9 cellular contexts compared by ENCODE assay signal in genomic region chr1:27403065-27403726, GRCh38. TPM values are rescaled to one million over a fixed set of nuclear protein-coding genes. Genes with fewer than 3 reads are reported as not detected.
DNase-seq lines count a peak whose midpoint lies in the region; ATAC-seq and TF ChIP-seq lines count a peak whose summit lies in the region.
"Had no signal": no experiment of that assay in that cellular context is flagged by ENCODE, and none has a peak within 500 bp of the region (broad histone marks: within the 10 kb centered on the region; RNA-seq: fewer than 3 reads in every experiment).

No MANE protein-coding gene starts in this region.

- peak; percentile 43 for ATAC-seq in GM18907 (IDR thresholded peaks at IDR 0.05; ENCODE audit: unreplicated experiment)
- peak; percentile 82 for ATAC-seq in activated B cell treated with CpG ODN at 0.5 μM for 24 hours (ENCODE audit: low read depth)
- ATAC-seq in foreskin keratinocyte: peak; percentile 44
- no peak for ATAC-seq in HG03378 (IDR thresholded peaks at IDR 0.05; ENCODE audit: unreplicated experiment)

- H3K79me2 ChIP-seq in osteoblast (ENCODE audit: insufficient read depth, low read length): no peaks in the 10 kb centered on the region

- peaks cover 20% of the 10 kb centered on the region for H3K36me3 Mint-ChIP-seq in activated B cell treated with CpG ODN at 0.5 μM for 24 hours (ENCODE audit: low read depth)

- H3K4me1 ChIP-seq in A673 (ENCODE audit: insufficient read depth, low read length, poor library complexity, severe bottlenecking) (no peaks in the 10 kb centered on the region), foreskin keratinocyte (peaks cover 10% of the 10 kb centered on the region), osteoblast (ENCODE audit: insufficient read depth, low read length) (peaks cover 40% of the 10 kb centered on the region)

- CTCF ChIA-PET in A673 (lab: Charles Lee) (interaction anchor here (0.5 to 1.6 kb wide), 3 partner anchors 154 to 371 kb away, joined by 3 to 10 read pairs (median 4); no protein-coding TSS in a partner anchor), activated B cell treated with CpG ODN at 0.5 μM for 24 hours (lab: Charles Lee) (interaction anchor here (0.8 to 4.3 kb wide), 24 partner anchors 9 to 269 kb away, joined by 3 to 47 read pairs (median 5); partner anchors contain the start of genes AHDC1, IFI6 and WASF2)

- H3K36me3 ChIP-seq in A673 (ENCODE audit: insufficient read depth, low read length, poor library complexity, severe bottlenecking): peaks cover 11% of the 10 kb centered on the region
- H3K36me3 ChIP-seq in osteoblast (ENCODE audit: insufficient read depth, low read length): peaks cover 16% of the 10 kb centered on the region

- peak overlapping the region; percentile 91 for H3K27ac Mint-ChIP-seq in activated B cell treated with CpG ODN at 0.5 μM for 24 hours

- peak overlapping the region; percentile 46 for H2AFZ ChIP-seq in osteoblast (ENCODE audit: low read length)

- no peak overlapping the region for H3K27ac ChIP-seq in A673 (ENCODE audit: low read depth, low read length, poor library complexity, severe bottlenecking)
- H3K27ac ChIP-seq in foreskin keratinocyte: no peak overlapping the region
- H3K27ac ChIP-seq in osteoblast (ENCODE audit: low read depth, low read length): peak overlapping the region; percentile 38

- H3K4me2 ChIP-seq in osteoblast (ENCODE audit: insufficient read depth, low read length): peak overlapping the region; percentile 58

- TF ChIP-seq CTCF in A673 (conservative IDR thresholded peaks at IDR 0.05; ENCODE audit: low read depth, low read length): peak; percentile 32; the same call in 1 of the 2 replicates
- no peak for TF ChIP-seq CTCF in activated B cell treated with CpG ODN at 0.5 μM for 24 hours (IDR thresholded peaks at IDR 0.05)
- TF ChIP-seq CTCF in foreskin keratinocyte (conservative IDR thresholded peaks at IDR 0.05): peak; percentile 56
- peak; percentile 24 for TF ChIP-seq CTCF in osteoblast (IDR thresholded peaks at IDR 0.05; ENCODE audit: extremely low read depth, low read depth, low read length)

- H3K4me3 ChIP-seq in A673 (ENCODE audit: low read depth, low read length, poor library complexity, severe bottlenecking): no peak overlapping the region
- no peak overlapping the region for H3K4me3 ChIP-seq in osteoblast (ENCODE audit: insufficient read depth, low read length)

- no TSS peak for BruUV-seq in A673 (replicated peaks; lab: Mats Ljungman, UMichigan)

- POLR2A ChIA-PET in A673 (lab: Charles Lee; ENCODE audit: low non-redundant PET) (no interaction called here), activated B cell treated with CpG ODN at 0.5 μM for 24 hours (lab: Charles Lee) (interaction anchor here (0.6 to 2.7 kb wide), 21 partner anchors 13 to 259 kb away, joined by 3 to 22 read pairs (median 5); partner anchors contain the start of genes AHDC1, SYTL1 and WASF2)

- DNase-seq in A673 (ENCODE audit: low spot score): no peak
- DNase-seq in activated B cell treated with CpG ODN at 0.5 μM for 24 hours: peak; percentile 65
- DNase-seq in foreskin keratinocyte: no peak
- peak; percentile 93 for DNase-seq in osteoblast (ENCODE audit: insufficient read length, low spot score, missing footprints)
- no peak for DNase-seq in COLO668 (lab: John Stamatoyannopoulos, UW; ENCODE audit: unreplicated experiment)
- no peak for DNase-seq in superior temporal gyrus (ENCODE audit: extremely low spot score)

- H3K4me3 Mint-ChIP-seq in activated B cell treated with CpG ODN at 0.5 μM for 24 hours: peak overlapping the region; percentile 72

- no peaks in the 10 kb centered on the region for H3K27me3 ChIP-seq in A673 (replicated peaks; ENCODE audit: insufficient read depth, low read depth, low read length, poor library complexity)
- no peaks in the 10 kb centered on the region for H3K27me3 ChIP-seq in foreskin keratinocyte
- H3K27me3 ChIP-seq in osteoblast (ENCODE audit: insufficient read depth, low read length): peaks cover 11% of the 10 kb centered on the region

- intact Hi-C loops in A673 (cut with micrococcal nuclease; ENCODE audit: unreplicated experiment): loop anchor here (5.0 kb wide), 1 partner anchor 264 kb away; no protein-coding TSS in a partner anchor
- intact Hi-C loops in activated B cell treated with CpG ODN at 0.5 μM for 24 hours (cut with micrococcal nuclease): loop anchor here (1.0 to 5.0 kb wide), 8 partner anchors 13 to 324 kb away; partner anchors contain the start of genes FAM76A and WASF2

- H3K9me3 ChIP-seq in A673 (ENCODE audit: low read depth, low read length, poor library complexity, severe bottlenecking) (no peaks in the 10 kb centered on the region), osteoblast (ENCODE audit: low read depth, low read length) (no peaks in the 10 kb centered on the region)

- H3K27me3 Mint-ChIP-seq in activated B cell treated with CpG ODN at 0.5 μM for 24 hours: no peaks in the 10 kb centered on the region

- H4K20me1 ChIP-seq in osteoblast (ENCODE audit: insufficient read depth, low read length): no peaks in the 10 kb centered on the region

- peaks cover 61% of the 10 kb centered on the region for H3K4me1 Mint-ChIP-seq in activated B cell treated with CpG ODN at 0.5 μM for 24 hours

- H3K9me3 Mint-ChIP-seq in activated B cell treated with CpG ODN at 0.5 μM for 24 hours: no peaks in the 10 kb centered on the region

RNA-seq across cellular contexts. Expression of gene GPR3, which starts 10.8 kb away (rescaled TPM):
- total RNA-seq in A673 (2021) (3.1 and 4.9 TPM in 2 replicates), activated B cell treated with CpG ODN at 0.5 μM for 24 hours (0.11 TPM in 1 of 2 replicates, not detected in the other), foreskin keratinocyte (1.9 and 2.4 TPM in 2 replicates), osteoblast (under 0.01 and 0.36 TPM in 2 replicates)
- 2.4 and 2.9 TPM in 2 replicates for polyA plus RNA-seq in foreskin keratinocyte

RNA-seq across cellular contexts. Expression of gene CD164L2, which starts 20.1 kb away (rescaled TPM):
- total RNA-seq in A673 (2021) (not detected in 2 replicates), activated B cell treated with CpG ODN at 0.5 μM for 24 hours (0.16 TPM in 1 of 2 replicates, not detected in the other), foreskin keratinocyte (1.7 and 2.7 TPM in 2 replicates), osteoblast (not detected in 2 replicates)
- 3.2 and 4.5 TPM in 2 replicates for polyA plus RNA-seq in foreskin keratinocyte
- total RNA-seq: dermis microvascular lymphatic vessel endothelial cell had no signal

RNA-seq across cellular contexts. Expression of gene FCN3, which starts 28.6 kb away (rescaled TPM):
- total RNA-seq in A673 (2021): not detected in 2 replicates
- not detected in 2 replicates for total RNA-seq in activated B cell treated with CpG ODN at 0.5 μM for 24 hours
- total RNA-seq in foreskin keratinocyte: not detected in 2 replicates
- polyA plus RNA-seq in foreskin keratinocyte: 0.11 and 0.12 TPM in 2 replicates
- total RNA-seq in osteoblast: not detected in 2 replicates
- total RNA-seq: dermis microvascular lymphatic vessel endothelial cell had no signal

RNA-seq across cellular contexts. Expression of gene MAP3K6, which starts 36.4 kb away (rescaled TPM):
- 2.4 and 2.9 TPM in 2 replicates for total RNA-seq in A673 (2021)
- total RNA-seq in activated B cell treated with CpG ODN at 0.5 μM for 24 hours: 4.6 and 7.4 TPM in 2 replicates
- 43.3 and 44.7 TPM in 2 replicates for total RNA-seq in foreskin keratinocyte
- polyA plus RNA-seq in foreskin keratinocyte: 41.0 and 44.0 TPM in 2 replicates
- 25.7 and 29.8 TPM in 2 replicates for total RNA-seq in osteoblast

Comparison
In these comparisons a context has a peak if more than half of its experiments do, and no peak if none do; other contexts are left out.
1. DNase-seq: peak in activated B cell treated with CpG ODN at 0.5 μM for 24 hours (single experiment) and osteoblast (single experiment); none in A673 (single experiment), foreskin keratinocyte (0 of 2), COLO668 (single experiment) and superior temporal gyrus (single experiment).